2 cellular contexts compared by ENCODE assay signal in the genomic region with DNA sequence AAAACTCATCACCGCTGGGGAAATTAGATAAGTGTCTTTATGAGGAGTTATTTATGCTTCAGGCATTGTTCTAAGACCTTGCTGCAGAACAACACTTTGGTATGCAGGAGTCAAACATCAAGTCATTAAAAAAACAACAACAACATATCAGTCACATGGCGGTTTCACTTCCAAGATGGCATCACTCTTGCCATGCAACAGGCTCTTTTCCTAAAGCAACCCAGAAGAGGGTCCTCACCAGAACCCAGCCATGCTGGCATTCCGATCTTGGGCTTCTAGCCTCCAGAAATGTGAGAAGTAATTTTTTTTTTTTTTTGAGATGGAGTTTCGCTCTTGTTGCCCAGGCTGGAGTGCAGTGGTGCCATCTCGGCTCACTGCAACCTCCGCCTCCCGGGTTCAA.
A peak's percentile ranks its signal among the peaks of the same experiment; 100 is the strongest.
TF ChIP-seq lines count a peak whose summit lies in the region.

No MANE protein-coding gene starts in this region.

TF ChIP-seq in K562, 482 proteins besides CTCF, POLR2A, EP300 and RAD21 (continued from another document and continues in another):
- TF ChIP-seq ELK3 (CRISPR knock-in tag; IDR thresholded peaks at IDR 0.05) (no peak), TOE1 (IDR thresholded peaks at IDR 0.05; ENCODE audit: borderline replicate concordance) (no peak), TOE1 (CRISPR knock-in tag; IDR thresholded peaks at IDR 0.05; ENCODE audit: borderline replicate concordance, low read depth) (no peak), ETS1 (conservative IDR thresholded peaks at IDR 0.05; ENCODE audit: control insufficient read depth, low read depth, low read length) (no peak), ZC3H8 (IDR thresholded peaks at IDR 0.05) (no peak), CBX2 (IDR thresholded peaks at IDR 0.05; ENCODE audit: insufficient read depth, low read length, poor library complexity, severe bottlenecking) (no peak), RFX1 (IDR thresholded peaks at IDR 0.05) (no peak), MCM7 (IDR thresholded peaks at IDR 0.05) (no peak), PYGO2 (tag; IDR thresholded peaks at IDR 0.05) (peak; percentile 67; the same call in 1 of the 2 replicates), SMAD4 (CRISPR knock-in tag; conservative IDR thresholded peaks at IDR 0.05) (peak; percentile 48; the same call in 1 of the 2 replicates), SRF (CRISPR knock-in tag; IDR thresholded peaks at IDR 0.05) (no peak), BHLHE40 (IDR thresholded peaks at IDR 0.05; ENCODE audit: low read length) (no peak), RBM14 (IDR thresholded peaks at IDR 0.05; ENCODE audit: borderline replicate concordance, insufficient read depth, low read depth, low read length) (no peak), NR2C1 (IDR thresholded peaks at IDR 0.05) (no peak), NR2C1 (tag; IDR thresholded peaks at IDR 0.05) (peak; percentile 44; the same call in 1 of the 2 replicates), NFE2L1 (tag; IDR thresholded peaks at IDR 0.05; ENCODE audit: borderline replicate concordance, low read depth) (no peak), SMARCC2 (IDR thresholded peaks at IDR 0.05; ENCODE audit: low read depth) (no peak), MEIS2 (IDR thresholded peaks at IDR 0.05; ENCODE audit: partially characterized antibody) (no peak), NR4A1 (CRISPR knock-in tag; IDR thresholded peaks at IDR 0.05) (no peak), NR4A1 (tag; IDR thresholded peaks at IDR 0.05) (peak; percentile 73; the same call in 1 of the 2 replicates), ZNF764 (CRISPR knock-in tag; IDR thresholded peaks at IDR 0.05; ENCODE audit: low read depth) (no peak)
- TF ChIP-seq, protein P1, sequence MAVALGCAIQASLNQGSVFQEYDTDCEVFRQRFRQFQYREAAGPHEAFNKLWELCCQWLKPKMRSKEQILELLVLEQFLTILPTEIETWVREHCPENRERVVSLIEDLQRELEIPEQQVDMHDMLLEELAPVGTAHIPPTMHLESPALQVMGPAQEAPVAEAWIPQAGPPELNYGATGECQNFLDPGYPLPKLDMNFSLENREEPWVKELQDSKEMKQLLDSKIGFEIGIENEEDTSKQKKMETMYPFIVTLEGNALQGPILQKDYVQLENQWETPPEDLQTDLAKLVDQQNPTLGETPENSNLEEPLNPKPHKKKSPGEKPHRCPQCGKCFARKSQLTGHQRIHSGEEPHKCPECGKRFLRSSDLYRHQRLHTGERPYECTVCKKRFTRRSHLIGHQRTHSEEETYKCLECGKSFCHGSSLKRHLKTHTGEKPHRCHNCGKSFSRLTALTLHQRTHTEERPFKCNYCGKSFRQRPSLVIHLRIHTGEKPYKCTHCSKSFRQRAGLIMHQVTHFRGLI (CRISPR knock-in tag; IDR thresholded peaks at IDR 0.05), result no peak
- TF ChIP-seq, protein P2, sequence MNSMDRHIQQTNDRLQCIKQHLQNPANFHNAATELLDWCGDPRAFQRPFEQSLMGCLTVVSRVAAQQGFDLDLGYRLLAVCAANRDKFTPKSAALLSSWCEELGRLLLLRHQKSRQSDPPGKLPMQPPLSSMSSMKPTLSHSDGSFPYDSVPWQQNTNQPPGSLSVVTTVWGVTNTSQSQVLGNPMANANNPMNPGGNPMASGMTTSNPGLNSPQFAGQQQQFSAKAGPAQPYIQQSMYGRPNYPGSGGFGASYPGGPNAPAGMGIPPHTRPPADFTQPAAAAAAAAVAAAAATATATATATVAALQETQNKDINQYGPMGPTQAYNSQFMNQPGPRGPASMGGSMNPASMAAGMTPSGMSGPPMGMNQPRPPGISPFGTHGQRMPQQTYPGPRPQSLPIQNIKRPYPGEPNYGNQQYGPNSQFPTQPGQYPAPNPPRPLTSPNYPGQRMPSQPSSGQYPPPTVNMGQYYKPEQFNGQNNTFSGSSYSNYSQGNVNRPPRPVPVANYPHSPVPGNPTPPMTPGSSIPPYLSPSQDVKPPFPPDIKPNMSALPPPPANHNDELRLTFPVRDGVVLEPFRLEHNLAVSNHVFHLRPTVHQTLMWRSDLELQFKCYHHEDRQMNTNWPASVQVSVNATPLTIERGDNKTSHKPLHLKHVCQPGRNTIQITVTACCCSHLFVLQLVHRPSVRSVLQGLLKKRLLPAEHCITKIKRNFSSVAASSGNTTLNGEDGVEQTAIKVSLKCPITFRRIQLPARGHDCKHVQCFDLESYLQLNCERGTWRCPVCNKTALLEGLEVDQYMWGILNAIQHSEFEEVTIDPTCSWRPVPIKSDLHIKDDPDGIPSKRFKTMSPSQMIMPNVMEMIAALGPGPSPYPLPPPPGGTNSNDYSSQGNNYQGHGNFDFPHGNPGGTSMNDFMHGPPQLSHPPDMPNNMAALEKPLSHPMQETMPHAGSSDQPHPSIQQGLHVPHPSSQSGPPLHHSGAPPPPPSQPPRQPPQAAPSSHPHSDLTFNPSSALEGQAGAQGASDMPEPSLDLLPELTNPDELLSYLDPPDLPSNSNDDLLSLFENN (IDR thresholded peaks at IDR 0.05; ENCODE audit: low read depth in 2 of 2, low read length in 2 of 2), result no peak

TF ChIP-seq in endothelial cell of umbilical vein, 7 proteins besides CTCF, POLR2A, EP300 and RAD21 (continued from another document):
- TF ChIP-seq EZH2 (IDR thresholded peaks at IDR 0.05; ENCODE audit: borderline replicate concordance, low read depth, low read length, severe bottlenecking) (no peak), MYC (IDR thresholded peaks at IDR 0.05; ENCODE audit: low read depth, low read length) (no peak), GATA2 (IDR thresholded peaks at IDR 0.05; ENCODE audit: insufficient read depth, insufficient read length, low read depth, low read length) (no peak), JUN (IDR thresholded peaks at IDR 0.05; ENCODE audit: borderline replicate concordance, insufficient read depth, insufficient read length, low read depth) (no peak)
